Comparison of ENCODE assay signal across 8 cellular contexts in genomic region chr7:3482147-3482921, GRCh38.
DNase-seq lines count a peak whose midpoint lies in the region; TF ChIP-seq lines count a peak whose summit lies in the region.

No MANE protein-coding gene starts in this region.

- no peaks in the 10 kb centered on the region for H3K4me1 Mint-ChIP-seq in activated T-helper 1 cell treated with anti-CD3 and anti-CD28 coated beads, Interleukin-12 subunit alpha, Interleukin-12 subunit beta, Interleukin-2, Interleukin-4 antibody, amounts not matched to agents 30 ng/mL and 10 ng/mL and 1 ng/mL, durations not matched to agents 14 hours and 24 hours and 36 hours (ENCODE audit: low read depth)

- H3K27me3 Mint-ChIP-seq in activated T-helper 1 cell treated with anti-CD3 and anti-CD28 coated beads, Interleukin-12 subunit alpha, Interleukin-12 subunit beta, Interleukin-2, Interleukin-4 antibody, amounts not matched to agents 30 ng/mL and 10 ng/mL and 1 ng/mL, durations not matched to agents 14 hours and 24 hours and 36 hours (ENCODE audit: insufficient read depth) = peaks cover 13% of the 10 kb centered on the region

- peak; percentile 18 for DNase-seq in COLO829 (ENCODE audit: low spot score)
- DNase-seq in KBM-7 = peak; percentile 13
- DNase-seq in iris pigment epithelial cell (ENCODE audit: low read depth) = peak; percentile 65
- DNase-seq in mesenteric fat pad (ENCODE audit: low spot score) = no peak
- no peak for DNase-seq in activated T-helper 1 cell treated with anti-CD3 and anti-CD28 coated beads, Interleukin-12 subunit alpha, Interleukin-12 subunit beta, Interleukin-2, Interleukin-4 antibody, amounts not matched to agents 30 ng/mL and 10 ng/mL and 1 ng/mL, durations not matched to agents 14 hours and 24 hours and 36 hours (ENCODE audit: low spot score)
- no peak for DNase-seq in NCI-H128 (lab: John Stamatoyannopoulos, UW; ENCODE audit: unreplicated experiment)
- no peak for DNase-seq in hippocampal formation (lab: John Stamatoyannopoulos, UW)

- no peak overlapping the region for H3K27ac Mint-ChIP-seq in activated T-helper 1 cell treated with anti-CD3 and anti-CD28 coated beads, Interleukin-12 subunit alpha, Interleukin-12 subunit beta, Interleukin-2, Interleukin-4 antibody, amounts not matched to agents 30 ng/mL and 10 ng/mL and 1 ng/mL, durations not matched to agents 14 hours and 24 hours and 36 hours

- intact Hi-C loops in activated T-helper 1 cell treated with anti-CD3 and anti-CD28 coated beads, Interleukin-12 subunit alpha, Interleukin-12 subunit beta, Interleukin-2, Interleukin-4 antibody, amounts not matched to agents 30 ng/mL and 10 ng/mL and 1 ng/mL, durations not matched to agents 14 hours and 24 hours and 36 hours (cut with micrococcal nuclease) = no loop called here

- H3K9ac ChIP-seq in SU-DHL-6 (ENCODE audit: low read length) = no peak overlapping the region

- peak; percentile 51 for TF ChIP-seq CTCF in SU-DHL-6 (IDR thresholded peaks at IDR 0.05; ENCODE audit: insufficient read depth, low read length, poor library complexity, severe bottlenecking)

- no peaks in the 10 kb centered on the region; the same call in 1 of the 2 replicates for H4K20me1 ChIP-seq in SU-DHL-6 (ENCODE audit: low read depth, low read length)

- H2AFZ ChIP-seq in SU-DHL-6 (ENCODE audit: low read depth, low read length, severe bottlenecking) = no peak overlapping the region

- no peak overlapping the region for H3K27ac ChIP-seq in SU-DHL-6 (ENCODE audit: low read depth, low read length)

- H3K79me2 ChIP-seq in SU-DHL-6 (ENCODE audit: insufficient read depth, low read length) = no peaks in the 10 kb centered on the region

- no peaks in the 10 kb centered on the region for H3K9me3 ChIP-seq in SU-DHL-6 (ENCODE audit: insufficient read depth, low read length)

- H3F3A ChIP-seq in SU-DHL-6 (ENCODE audit: insufficient read depth) = no peaks in the 10 kb centered on the region

- no peaks in the 10 kb centered on the region for H3K36me3 Mint-ChIP-seq in activated T-helper 1 cell treated with anti-CD3 and anti-CD28 coated beads, Interleukin-12 subunit alpha, Interleukin-12 subunit beta, Interleukin-2, Interleukin-4 antibody, amounts not matched to agents 30 ng/mL and 10 ng/mL and 1 ng/mL, durations not matched to agents 14 hours and 24 hours and 36 hours (ENCODE audit: low read depth)

- no peaks in the 10 kb centered on the region for H3K36me3 ChIP-seq in SU-DHL-6 (ENCODE audit: low read length)

- no peaks in the 10 kb centered on the region for H3K9me2 ChIP-seq in SU-DHL-6 (replicated peaks; ENCODE audit: insufficient read depth, low read length)

- H3K9me3 Mint-ChIP-seq in activated T-helper 1 cell treated with anti-CD3 and anti-CD28 coated beads, Interleukin-12 subunit alpha, Interleukin-12 subunit beta, Interleukin-2, Interleukin-4 antibody, amounts not matched to agents 30 ng/mL and 10 ng/mL and 1 ng/mL, durations not matched to agents 14 hours and 24 hours and 36 hours = no peaks in the 10 kb centered on the region

- in situ Hi-C loops in KBM-7 (cut with MboI; ENCODE audit: low pct_unique_long_range_greater_than_20kb, low sequenced_read_pairs) = no loop called here

- H3K27me3 ChIP-seq in SU-DHL-6 (ENCODE audit: low read length) = no peaks in the 10 kb centered on the region

- no peak overlapping the region for H3K4me3 Mint-ChIP-seq in activated T-helper 1 cell treated with anti-CD3 and anti-CD28 coated beads, Interleukin-12 subunit alpha, Interleukin-12 subunit beta, Interleukin-2, Interleukin-4 antibody, amounts not matched to agents 30 ng/mL and 10 ng/mL and 1 ng/mL, durations not matched to agents 14 hours and 24 hours and 36 hours

- no peak overlapping the region for H3K4me3 ChIP-seq in SU-DHL-6 (ENCODE audit: insufficient read depth, low read length, poor library complexity, severe bottlenecking)

- H3K4me2 ChIP-seq in SU-DHL-6 (ENCODE audit: low read depth, low read length, poor library complexity, severe bottlenecking) = no peak overlapping the region

Comparison
In these comparisons a context has a peak if more than half of its experiments do, and no peak if none do; other contexts are left out.
1. DNase-seq: peak in COLO829 (single experiment), KBM-7 (single experiment) and iris pigment epithelial cell (single experiment); none in mesenteric fat pad (single experiment), activated T-helper 1 cell treated with anti-CD3 and anti-CD28 coated beads, Interleukin-12 subunit alpha, Interleukin-12 subunit beta, Interleukin-2, Interleukin-4 antibody, amounts not matched to agents 30 ng/mL and 10 ng/mL and 1 ng/mL, durations not matched to agents 14 hours and 24 hours and 36 hours (single experiment), NCI-H128 (single experiment) and hippocampal formation (0 of 2).